ENCODE assay signal across 23 cellular contexts in the genomic region with DNA sequence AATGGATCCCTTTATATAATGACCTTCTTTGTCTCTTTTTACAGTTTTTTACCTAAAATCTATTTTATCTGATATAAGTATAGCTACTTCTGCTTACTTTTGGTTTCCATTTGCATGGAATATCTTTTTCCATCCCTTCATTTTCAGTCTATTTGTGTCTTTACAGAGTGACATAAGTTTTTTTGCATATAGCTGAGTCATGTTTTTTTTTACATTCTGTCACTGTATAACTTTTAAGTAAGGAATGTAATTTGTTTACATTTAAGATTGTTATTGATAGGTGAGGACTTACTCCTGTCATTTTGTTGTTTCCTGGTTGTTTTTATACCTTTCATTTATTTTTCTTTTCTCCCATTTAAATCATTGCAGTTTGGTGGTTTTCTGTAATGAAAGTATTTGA.
"Had no signal": no experiment of that assay in that cellular context is flagged by ENCODE, and none has a peak within 500 bp of the region (broad histone marks: within the 10 kb centered on the region; RNA-seq: fewer than 3 reads in every experiment).

No MANE protein-coding gene starts in this region.

- H3K4me1 Mint-ChIP-seq: T-cell had no signal

- H3K27ac Mint-ChIP-seq: T-cell had no signal

- H3K27ac ChIP-seq: RWPE1 had no signal

- H3K27me3 ChIP-seq: MG63 had no signal

- H3K9me2 ChIP-seq: SK-N-SH had no signal

- H3K4me3 Mint-ChIP-seq: T-cell had no signal

- DNase-seq: Karpas-422, KG1, MG63, NCI-H1092, NCI-H1105 treated with DMSO at 0.1 percent for 48 hours, NCI-H1417 treated with DMSO at 0.1 percent for 48 hours, NCI-H146, NCI-H1694 treated with DMSO at 0.1 percent for 48 hours, NCI-H1930, NCI-H2081, NCI-H2107, NCI-H226, NCI-H446, NCI-H510A, NCI-H524 treated with DMSO at 0.1 percent for 48 hours, NCI-H69, NCI-H774, SHP77, SK-N-SH, SW 1271, T-cell had no signal

- H3K36me3 Mint-ChIP-seq: T-cell had no signal

- H3K4me3 ChIP-seq: MG63 had no signal

- ATAC-seq: Panc1, T-cell had no signal

- H3K9ac ChIP-seq: SK-N-SH had no signal

- H3K4me2 ChIP-seq: SK-N-SH had no signal

- H3K36me3 ChIP-seq: MG63 had no signal

- H3K27me3 Mint-ChIP-seq: T-cell had no signal

- H3K9me3 ChIP-seq: MG63, SK-N-SH had no signal
